9 cellular contexts compared by ENCODE assay signal in genomic region chr10:79981673-79982485, GRCh38. TPM values are rescaled to one million over a fixed set of nuclear protein-coding genes. Genes with fewer than 3 reads are reported as not detected.
DNase-seq lines count a peak whose midpoint lies in the region; ATAC-seq and TF ChIP-seq lines count a peak whose summit lies in the region.
"Had no signal": no experiment of that assay in that cellular context is flagged by ENCODE, and none has a peak within 500 bp of the region (broad histone marks: within the 10 kb centered on the region; RNA-seq: fewer than 3 reads in every experiment).

No MANE protein-coding gene starts in this region.

- no TSS peak for BruUV-seq in A673 (replicated peaks; lab: Mats Ljungman, UMichigan)

- TF ChIP-seq CTCF in A673 (conservative IDR thresholded peaks at IDR 0.05; ENCODE audit: low read depth, low read length) (no peak), GM13976 (IDR thresholded peaks at IDR 0.05; ENCODE audit: borderline replicate concordance, control extremely low read depth, extremely low read depth, insufficient read depth, missing control alignments) (no peak)

- CTCF ChIA-PET in A673 (lab: Charles Lee): no interaction called here

- H3K9me3 ChIP-seq in A673 (ENCODE audit: low read depth, low read length, poor library complexity, severe bottlenecking) (no peaks in the 10 kb centered on the region), iPS DF 6.9 (ENCODE audit: control insufficient read depth, insufficient read depth, low read length) (no peaks in the 10 kb centered on the region)

- in situ Hi-C loops in GM13976 (cut with MboI; ENCODE audit: low sequenced_read_pairs, unreplicated experiment): no loop called here

- POLR2A ChIA-PET in A673 (lab: Charles Lee; ENCODE audit: low non-redundant PET): no interaction called here

- DNase-seq in A673 (ENCODE audit: low spot score): peak; percentile 71
- peak; percentile 22 for DNase-seq in GM13976 (ENCODE audit: low spot score)
- DNase-seq in NCI-H345 (lab: John Stamatoyannopoulos, UW): peak; percentile 59
- DNase-seq in astrocyte of the hippocampus (ENCODE audit: low read depth, low spot score): peak; percentile 82
- DNase-seq in iPS DF 6.9 (ENCODE audit: low read depth, low spot score): peak; percentile 18
- DNase-seq in renal cortical epithelial cell (ENCODE audit: low read depth): peak; percentile 18
- DNase-seq in NCI-H187 (lab: John Stamatoyannopoulos, UW): no peak

- whole genome bisulfite sequencing in iPS DF 6.9 (ENCODE audit: insufficient coverage, insufficient read length): no CpG with 5 or more reads among the region's 84 CpGs

- no peaks in the 10 kb centered on the region for H3K4me1 ChIP-seq in A673 (ENCODE audit: insufficient read depth, low read length, poor library complexity, severe bottlenecking)
- H3K4me1 ChIP-seq in iPS DF 6.9 (ENCODE audit: control insufficient read depth, insufficient read depth, low read length): peaks cover 4% of the 10 kb centered on the region; the same call in 1 of the 2 replicates

- intact Hi-C loops in A673 (cut with micrococcal nuclease; ENCODE audit: unreplicated experiment): no loop called here

- ATAC-seq in HG02852 (IDR thresholded peaks at IDR 0.05; ENCODE audit: unreplicated experiment): no peak

- H3K36me3 ChIP-seq in A673 (ENCODE audit: insufficient read depth, low read length, poor library complexity, severe bottlenecking) (no peaks in the 10 kb centered on the region), iPS DF 6.9 (ENCODE audit: control insufficient read depth, insufficient read depth, low read length) (no peaks in the 10 kb centered on the region)

- H3K27ac ChIP-seq in A673 (ENCODE audit: low read depth, low read length, poor library complexity, severe bottlenecking) (no peak overlapping the region), iPS DF 6.9 (ENCODE audit: low read length) (no peak overlapping the region)

- H3K4me3 ChIP-seq in A673 (ENCODE audit: low read depth, low read length, poor library complexity, severe bottlenecking): peak overlapping the region; percentile 63
- peak overlapping the region; percentile 58; the same call in 1 of the 2 replicates for H3K4me3 ChIP-seq in iPS DF 6.9 (ENCODE audit: low read length)

- H3K27me3 ChIP-seq in A673 (replicated peaks; ENCODE audit: insufficient read depth, low read depth, low read length, poor library complexity) (peaks cover 38% of the 10 kb centered on the region), iPS DF 6.9 (ENCODE audit: control insufficient read depth, insufficient read depth, low read length) (peaks cover 1% of the 10 kb centered on the region; the same call in 1 of the 2 replicates)

RNA-seq across cellular contexts. Expression of gene SFTPD, which starts 33.0 kb away (rescaled TPM):
- total RNA-seq in A673 (2021) (not detected in 2 replicates), renal cortical epithelial cell (0.30 TPM in 1 of 2 replicates, not detected in the other)
- total RNA-seq: pulmonary artery endothelial cell had no signal

Comparison
In these comparisons a context has a peak if more than half of its experiments do, and no peak if none do; other contexts are left out.
1. DNase-seq: peak in A673 (single experiment), GM13976 (single experiment), NCI-H345 (single experiment), astrocyte of the hippocampus (single experiment), iPS DF 6.9 (single experiment) and renal cortical epithelial cell (single experiment); none in NCI-H187 (0 of 2).